In genomic region chr15:41955807-41956525, GRCh38 we compare ENCODE assay signal across 1 cellular context.
TF ChIP-seq lines count a peak whose summit lies in the region.

No MANE protein-coding gene starts in this region.

TF ChIP-seq in GM23338, 12 proteins besides CTCF, POLR2A, EP300 and RAD21 (continued from another document):
- TF ChIP-seq ZNF462 (CRISPR knock-in tag; IDR thresholded peaks at IDR 0.05) (no peak), CREB1 (CRISPR knock-in tag; IDR thresholded peaks at IDR 0.05; ENCODE audit: low read depth) (no peak), ZNF114 (CRISPR knock-in tag; IDR thresholded peaks at IDR 0.05) (no peak)
